20 cellular contexts compared by ENCODE assay signal in the genomic region with DNA sequence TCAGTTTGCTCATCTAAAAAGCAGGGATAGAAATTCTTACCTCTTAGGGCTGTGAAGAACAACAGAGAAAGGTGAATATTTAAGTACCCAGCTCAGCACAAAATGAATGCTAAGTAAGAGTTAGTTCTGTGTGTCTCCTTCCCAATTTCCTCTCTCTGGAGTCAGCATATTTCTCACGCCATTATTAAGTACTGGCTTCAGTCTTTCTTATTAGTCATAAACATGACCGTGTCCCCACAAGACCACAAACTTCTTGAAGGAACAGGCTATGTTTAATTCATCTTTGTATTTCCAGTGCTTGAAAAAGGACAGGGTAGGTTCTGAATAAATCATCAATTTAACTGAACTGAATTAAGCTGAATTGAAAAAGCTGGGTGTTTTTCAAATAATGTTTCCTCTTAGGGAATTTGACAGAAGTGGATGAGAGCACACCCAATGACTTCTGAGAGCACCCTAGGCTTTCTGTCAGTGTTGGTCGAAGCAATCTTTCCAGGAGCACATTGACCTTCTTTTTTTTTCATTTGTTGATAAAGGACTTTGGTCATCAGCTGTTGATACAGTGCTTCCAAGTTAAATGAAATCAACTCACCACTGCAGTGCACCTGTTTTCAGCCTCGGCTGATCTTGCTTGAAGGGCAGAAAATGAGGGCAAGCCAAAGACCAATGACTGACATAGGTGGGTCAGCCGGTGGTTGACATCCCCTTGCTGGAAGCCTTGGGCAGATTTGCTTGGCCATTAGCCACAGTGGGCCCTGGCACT.
DNase-seq lines count a peak whose midpoint lies in the region; ATAC-seq and TF ChIP-seq lines count a peak whose summit lies in the region.
"Had no signal": no experiment of that assay in that cellular context is flagged by ENCODE, and none has a peak within 500 bp of the region (broad histone marks: within the 10 kb centered on the region; RNA-seq: fewer than 3 reads in every experiment).

No MANE protein-coding gene starts in this region.

- H3K4me3 ChIP-seq in ACC112 (ENCODE audit: low read depth, low read length) = no peak overlapping the region
- no peak overlapping the region for H3K4me3 ChIP-seq in astrocyte of the cerebellum (ENCODE audit: low read depth, low read length)
- H3K4me3 ChIP-seq: cardiac muscle cell, dorsolateral prefrontal cortex, hepatocyte, right atrium auricular region, vagina had no signal

- H3K27ac ChIP-seq in ACC112 (ENCODE audit: low read depth, low read length) = no peak overlapping the region; the same call in 1 of the 2 replicates
- H3K27ac ChIP-seq: cardiac muscle cell, dorsolateral prefrontal cortex, hepatocyte, right atrium auricular region, vagina, VCaP had no signal

- no peak for TF ChIP-seq CTCF in astrocyte of the cerebellum (IDR thresholded peaks at IDR 0.05; ENCODE audit: low read depth, low read length, missing control alignments)

- in situ Hi-C loops in astrocyte of the cerebellum (cut with HindIII; ENCODE audit: low sequenced_read_pairs) = no loop called here

- peaks cover 41% of the 10 kb centered on the region for H3K4me1 ChIP-seq in ACC112 (ENCODE audit: control insufficient read depth, insufficient read depth, low read length, unreplicated experiment)
- H3K4me1 ChIP-seq: right atrium auricular region, vagina had no signal

- no peaks in the 10 kb centered on the region for H3K36me3 ChIP-seq in ACC112 (ENCODE audit: insufficient read depth, low read length)
- H3K36me3 ChIP-seq: cardiac muscle cell, right atrium auricular region, vagina had no signal

- no peaks in the 10 kb centered on the region for H3K27me3 ChIP-seq in ACC112 (ENCODE audit: insufficient read depth, low read length)
- H3K27me3 ChIP-seq: cardiac muscle cell, hepatocyte, right atrium auricular region, vagina had no signal

- no peaks in the 10 kb centered on the region for H3K79me2 ChIP-seq in ACC112 (ENCODE audit: control insufficient read depth, insufficient read depth, low read length, unreplicated experiment)
- H3K79me2 ChIP-seq: hepatocyte had no signal

- DNase-seq in GM04503 (ENCODE audit: low read depth) = peak; percentile 47
- DNase-seq in astrocyte of the cerebellum (ENCODE audit: low read depth) = peak; percentile 8
- DNase-seq in kidney tubule cell (ENCODE audit: low spot score) = peak; percentile 65
- DNase-seq in HuH-7 (ENCODE audit: low spot score) = no peak
- DNase-seq in NCI-H1694 treated with DMSO at 0.1 percent for 48 hours (lab: John Stamatoyannopoulos, UW) = no peak
- no peak for DNase-seq in activated gamma-delta T cell treated with Interleukin-2 at 50 U/mL for 16 hours
- DNase-seq: activated CD4-positive, alpha-beta memory T cell treated with anti-CD3 and anti-CD28 coated beads for 36 hours; activated T-cell treated with anti-CD3 and anti-CD28 coated beads, Interleukin-2, amount 50 U/mL, for 4 hours; dorsolateral prefrontal cortex; kidney; NCI-H146; NCI-H226 had no signal

- peak overlapping the region; percentile 64 for H2AFZ ChIP-seq in ACC112 (ENCODE audit: low read length, unreplicated experiment)
- H2AFZ ChIP-seq: hepatocyte had no signal

- no peak for ATAC-seq in HG02938 (IDR thresholded peaks at IDR 0.05; ENCODE audit: unreplicated experiment)
- ATAC-seq: activated T-cell treated with anti-CD3 and anti-CD28 coated beads, Interleukin-2, amount 50 U/mL, for 4 hours; esophagus mucosa had no signal

Comparison
In these comparisons a context has a peak if more than half of its experiments do, and no peak if none do; other contexts are left out.
1. DNase-seq: peak in GM04503 (single experiment), astrocyte of the cerebellum (single experiment) and kidney tubule cell (single experiment); none in HuH-7 (single experiment), NCI-H1694 treated with DMSO at 0.1 percent for 48 hours (single experiment) and activated gamma-delta T cell treated with Interleukin-2 at 50 U/mL for 16 hours (single experiment).